Comparison of ENCODE assay signal across 1 cellular context in the genomic region with DNA sequence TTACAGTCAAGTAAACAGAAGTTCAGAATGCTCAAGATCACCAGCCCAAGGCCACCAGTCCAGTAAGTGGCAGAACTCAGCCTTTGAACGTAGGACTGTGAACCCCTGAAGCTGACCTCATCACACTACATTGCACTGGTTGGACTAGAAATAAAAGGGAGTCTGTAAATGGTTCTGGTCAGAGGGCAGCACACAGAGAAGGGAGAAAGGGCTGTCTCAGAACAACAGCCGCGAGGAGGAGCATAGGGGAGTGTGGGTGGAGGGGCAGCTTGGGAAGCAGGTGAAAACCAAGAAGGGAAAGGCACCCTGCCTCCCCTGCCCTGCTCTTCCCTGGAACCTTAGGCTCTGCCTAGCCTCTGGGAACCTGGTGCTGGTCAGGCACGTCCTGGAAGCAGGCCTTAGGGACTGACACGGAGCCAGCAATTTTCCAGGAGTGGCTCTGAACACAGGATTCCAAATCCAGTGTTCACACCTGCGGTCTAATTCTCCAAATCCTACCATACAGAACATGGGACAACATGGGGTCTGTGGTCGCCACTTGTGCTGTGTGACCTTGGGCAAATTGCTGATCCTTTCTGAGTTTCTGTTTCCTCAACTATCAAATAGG.
A peak's percentile ranks its signal among the peaks of the same experiment; 100 is the strongest.
TF ChIP-seq lines count a peak whose summit lies in the region.

No MANE protein-coding gene starts in this region.

TF ChIP-seq in HepG2, 621 proteins besides CTCF, POLR2A, EP300 and RAD21 (continued from another document and continues in another):
- TF ChIP-seq, protein P1, sequence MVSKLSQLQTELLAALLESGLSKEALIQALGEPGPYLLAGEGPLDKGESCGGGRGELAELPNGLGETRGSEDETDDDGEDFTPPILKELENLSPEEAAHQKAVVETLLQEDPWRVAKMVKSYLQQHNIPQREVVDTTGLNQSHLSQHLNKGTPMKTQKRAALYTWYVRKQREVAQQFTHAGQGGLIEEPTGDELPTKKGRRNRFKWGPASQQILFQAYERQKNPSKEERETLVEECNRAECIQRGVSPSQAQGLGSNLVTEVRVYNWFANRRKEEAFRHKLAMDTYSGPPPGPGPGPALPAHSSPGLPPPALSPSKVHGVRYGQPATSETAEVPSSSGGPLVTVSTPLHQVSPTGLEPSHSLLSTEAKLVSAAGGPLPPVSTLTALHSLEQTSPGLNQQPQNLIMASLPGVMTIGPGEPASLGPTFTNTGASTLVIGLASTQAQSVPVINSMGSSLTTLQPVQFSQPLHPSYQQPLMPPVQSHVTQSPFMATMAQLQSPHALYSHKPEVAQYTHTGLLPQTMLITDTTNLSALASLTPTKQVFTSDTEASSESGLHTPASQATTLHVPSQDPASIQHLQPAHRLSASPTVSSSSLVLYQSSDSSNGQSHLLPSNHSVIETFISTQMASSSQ (IDR thresholded peaks at IDR 0.05; ENCODE audit: low read depth) = 0 out of 2 replicates have a peak, but pooled peaks have one; percentile 19
- TF ChIP-seq, protein P1 (CRISPR knock-in tag; IDR thresholded peaks at IDR 0.05; ENCODE audit: borderline replicate concordance) = peak; percentile 46; the same call in 1 of the 2 replicates
- TF ChIP-seq, protein P2, sequence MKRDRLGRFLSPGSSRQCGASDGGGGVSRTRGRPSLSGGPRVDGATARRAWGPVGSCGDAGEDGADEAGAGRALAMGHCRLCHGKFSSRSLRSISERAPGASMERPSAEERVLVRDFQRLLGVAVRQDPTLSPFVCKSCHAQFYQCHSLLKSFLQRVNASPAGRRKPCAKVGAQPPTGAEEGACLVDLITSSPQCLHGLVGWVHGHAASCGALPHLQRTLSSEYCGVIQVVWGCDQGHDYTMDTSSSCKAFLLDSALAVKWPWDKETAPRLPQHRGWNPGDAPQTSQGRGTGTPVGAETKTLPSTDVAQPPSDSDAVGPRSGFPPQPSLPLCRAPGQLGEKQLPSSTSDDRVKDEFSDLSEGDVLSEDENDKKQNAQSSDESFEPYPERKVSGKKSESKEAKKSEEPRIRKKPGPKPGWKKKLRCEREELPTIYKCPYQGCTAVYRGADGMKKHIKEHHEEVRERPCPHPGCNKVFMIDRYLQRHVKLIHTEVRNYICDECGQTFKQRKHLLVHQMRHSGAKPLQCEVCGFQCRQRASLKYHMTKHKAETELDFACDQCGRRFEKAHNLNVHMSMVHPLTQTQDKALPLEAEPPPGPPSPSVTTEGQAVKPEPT (CRISPR knock-in tag; IDR thresholded peaks at IDR 0.05; ENCODE audit: low read depth) = no peak; the same call in 1 of the 2 replicates
- TF ChIP-seq REL (CRISPR knock-in tag; conservative IDR thresholded peaks at IDR 0.05) = no peak
- no peak for TF ChIP-seq ZNF274 (CRISPR knock-in tag; IDR thresholded peaks at IDR 0.05)
- TF ChIP-seq HMGXB3 (CRISPR knock-in tag; IDR thresholded peaks at IDR 0.05; ENCODE audit: borderline replicate concordance) = peak; percentile 78
- peak; percentile 89 for TF ChIP-seq ARID5B (CRISPR knock-in tag; IDR thresholded peaks at IDR 0.05)
- no peak for TF ChIP-seq SRY (CRISPR knock-in tag; IDR thresholded peaks at IDR 0.05)
- 0 out of 2 replicates have a peak, but pooled peaks have one; percentile 64 for TF ChIP-seq ZNF550 (CRISPR knock-in tag; IDR thresholded peaks at IDR 0.05; ENCODE audit: borderline replicate concordance)
- no peak for TF ChIP-seq DR1 (CRISPR knock-in tag; IDR thresholded peaks at IDR 0.05)
- no peak for TF ChIP-seq ZNF547 (CRISPR knock-in tag; IDR thresholded peaks at IDR 0.05)
- peak; percentile 64 for TF ChIP-seq SOX5 (CRISPR knock-in tag; IDR thresholded peaks at IDR 0.05; ENCODE audit: borderline replicate concordance)
- no peak for TF ChIP-seq ZNF558 (CRISPR knock-in tag; IDR thresholded peaks at IDR 0.05; ENCODE audit: borderline replicate concordance)
- no peak for TF ChIP-seq ZNF432 (CRISPR knock-in tag; IDR thresholded peaks at IDR 0.05; ENCODE audit: borderline replicate concordance)
- no peak for TF ChIP-seq ZSCAN22 (CRISPR knock-in tag; IDR thresholded peaks at IDR 0.05)
- TF ChIP-seq ZNF296 (CRISPR knock-in tag; conservative IDR thresholded peaks at IDR 0.05) = no peak
- TF ChIP-seq POLR2AphosphoS2 (IDR thresholded peaks at IDR 0.05; ENCODE audit: low read depth, low read length) = no peak
- TF ChIP-seq, protein P3, sequence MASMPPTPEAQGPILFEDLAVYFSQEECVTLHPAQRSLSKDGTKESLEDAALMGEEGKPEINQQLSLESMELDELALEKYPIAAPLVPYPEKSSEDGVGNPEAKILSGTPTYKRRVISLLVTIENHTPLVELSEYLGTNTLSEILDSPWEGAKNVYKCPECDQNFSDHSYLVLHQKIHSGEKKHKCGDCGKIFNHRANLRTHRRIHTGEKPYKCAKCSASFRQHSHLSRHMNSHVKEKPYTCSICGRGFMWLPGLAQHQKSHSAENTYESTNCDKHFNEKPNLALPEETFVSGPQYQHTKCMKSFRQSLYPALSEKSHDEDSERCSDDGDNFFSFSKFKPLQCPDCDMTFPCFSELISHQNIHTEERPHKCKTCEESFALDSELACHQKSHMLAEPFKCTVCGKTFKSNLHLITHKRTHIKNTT (CRISPR knock-in tag; IDR thresholded peaks at IDR 0.05) = no peak
- TF ChIP-seq TFE3 (CRISPR knock-in tag; IDR thresholded peaks at IDR 0.05) = peak; percentile 55
- no peak for TF ChIP-seq NCOA5 (CRISPR knock-in tag; IDR thresholded peaks at IDR 0.05)
- TF ChIP-seq RXRB (CRISPR knock-in tag; IDR thresholded peaks at IDR 0.05; ENCODE audit: borderline replicate concordance) = peak; percentile 79
- no peak for TF ChIP-seq MED8 (CRISPR knock-in tag; IDR thresholded peaks at IDR 0.05; ENCODE audit: insufficient replicate concordance)
- no peak for TF ChIP-seq SRSF9 (IDR thresholded peaks at IDR 0.05; ENCODE audit: borderline replicate concordance, insufficient read depth, low read depth, low read length, poor library complexity, severe bottlenecking)
- TF ChIP-seq THRA (CRISPR knock-in tag; IDR thresholded peaks at IDR 0.05; ENCODE audit: borderline replicate concordance) = peak; percentile 41; the same call in 1 of the 2 replicates
- no peak for TF ChIP-seq MTF2 (CRISPR knock-in tag; IDR thresholded peaks at IDR 0.05; ENCODE audit: borderline replicate concordance)
- TF ChIP-seq ELF3 (CRISPR knock-in tag; IDR thresholded peaks at IDR 0.05) = peak; percentile 34
- no peak for TF ChIP-seq ZNF354B (CRISPR knock-in tag; IDR thresholded peaks at IDR 0.05)
- no peak; the same call in 1 of the 2 replicates for TF ChIP-seq ZNF556 (CRISPR knock-in tag; IDR thresholded peaks at IDR 0.05; ENCODE audit: borderline replicate concordance)
- TF ChIP-seq CBX1 (IDR thresholded peaks at IDR 0.05; ENCODE audit: low read depth) = no peak
- 0 out of 2 replicates have a peak, but pooled peaks have one; percentile 29 for TF ChIP-seq KAT8 (CRISPR knock-in tag; IDR thresholded peaks at IDR 0.05)
- TF ChIP-seq ZNF501 (CRISPR knock-in tag; IDR thresholded peaks at IDR 0.05) = peak; percentile 77; the same call in 1 of the 2 replicates
- TF ChIP-seq MTA3 (CRISPR knock-in tag; IDR thresholded peaks at IDR 0.05) = no peak
- no peak for TF ChIP-seq GFI1 (CRISPR knock-in tag; IDR thresholded peaks at IDR 0.05; ENCODE audit: borderline replicate concordance)
- TF ChIP-seq CREM (IDR thresholded peaks at IDR 0.05) = peak; percentile 50; the same call in 1 of the 2 replicates
- TF ChIP-seq CREM (CRISPR knock-in tag; IDR thresholded peaks at IDR 0.05) = no peak
- no peak for TF ChIP-seq ZNF12 (CRISPR knock-in tag; IDR thresholded peaks at IDR 0.05)
- TF ChIP-seq PAF1 (CRISPR knock-in tag; IDR thresholded peaks at IDR 0.05) = no peak
- TF ChIP-seq ZSCAN31 (CRISPR knock-in tag; IDR thresholded peaks at IDR 0.05; ENCODE audit: low read depth) = no peak
- peak; percentile 68; the same call in 1 of the 2 replicates for TF ChIP-seq HDAC2 (CRISPR knock-in tag; IDR thresholded peaks at IDR 0.05)
- no peak for TF ChIP-seq ZNF121 (CRISPR knock-in tag; IDR thresholded peaks at IDR 0.05)
